7 cellular contexts compared by ENCODE assay signal in the genomic region with DNA sequence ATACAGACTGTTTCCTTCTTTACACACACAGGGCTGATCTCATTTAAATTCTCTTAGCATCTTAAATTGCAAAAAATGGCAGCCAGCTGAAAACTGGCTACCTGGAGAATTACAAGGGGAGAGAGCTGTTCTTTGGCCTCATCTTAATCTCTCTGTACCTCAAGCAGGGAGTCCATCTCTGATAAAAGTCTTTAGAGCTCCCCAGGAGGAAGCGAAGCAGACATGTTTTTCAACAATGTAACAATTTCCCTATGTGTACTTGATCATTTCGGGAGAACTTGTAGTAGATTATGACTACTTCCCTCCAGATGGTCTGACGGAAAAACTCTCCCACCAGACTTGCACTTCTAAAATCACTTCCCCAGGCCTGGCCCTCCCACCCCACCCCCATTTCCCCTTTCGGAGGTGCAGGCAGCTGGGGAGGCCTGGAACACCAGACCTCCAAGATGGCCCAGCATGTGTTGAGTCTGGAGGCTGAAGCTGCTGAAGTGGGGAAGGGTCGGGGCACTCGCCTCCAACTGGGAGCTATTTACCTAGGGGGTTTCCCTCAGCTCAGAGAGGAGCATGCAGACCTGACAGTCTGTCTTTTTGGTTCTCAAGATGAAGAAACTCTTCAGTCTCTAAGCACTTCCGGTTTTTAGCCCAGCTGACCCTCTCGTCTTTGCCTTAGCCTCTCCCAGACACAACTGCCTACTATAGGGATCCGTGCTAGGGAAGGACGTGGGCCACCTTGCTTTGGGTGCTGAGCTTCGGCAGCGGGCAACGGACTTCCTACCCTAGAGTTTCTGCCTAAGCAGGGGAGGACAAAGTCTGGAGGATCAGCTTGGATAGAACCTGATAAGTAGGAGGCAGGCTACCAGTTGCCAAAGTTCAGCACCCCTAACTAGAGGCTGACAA.
DNase-seq lines count a peak whose midpoint lies in the region; ATAC-seq and TF ChIP-seq lines count a peak whose summit lies in the region.

No MANE protein-coding gene starts in this region.

- H3K27me3 ChIP-seq in HL-60 (ENCODE audit: insufficient read depth, poor library complexity, severe bottlenecking), result no peaks in the 10 kb centered on the region

- no peaks in the 10 kb centered on the region for H3K9me3 Mint-ChIP-seq in stimulated activated naive CD8-positive, alpha-beta T cell treated with anti-CD3 and anti-CD28 coated beads, Interleukin-15, amount 100 ng/mL, for 72 hours

- no peak for TF ChIP-seq CTCF in HL-60 (IDR thresholded peaks at IDR 0.05; ENCODE audit: insufficient read depth, low read length)

- ATAC-seq in stimulated activated naive CD8-positive, alpha-beta T cell treated with anti-CD3 and anti-CD28 coated beads, Interleukin-15, amount 100 ng/mL, for 72 hours, result no peak
- no peak for ATAC-seq in HG03039 (IDR thresholded peaks at IDR 0.05; ENCODE audit: unreplicated experiment)

- H3K27me3 Mint-ChIP-seq in stimulated activated naive CD8-positive, alpha-beta T cell treated with anti-CD3 and anti-CD28 coated beads, Interleukin-15, amount 100 ng/mL, for 72 hours, result no peaks in the 10 kb centered on the region

- intact Hi-C loops in posterior vena cava (cut with DNase I), result loop anchor here in 1 of 2 donors (10.0 kb wide), 4 partner anchors 84 to 964 kb away; no protein-coding TSS in a partner anchor

- H3K27ac Mint-ChIP-seq in stimulated activated naive CD8-positive, alpha-beta T cell treated with anti-CD3 and anti-CD28 coated beads, Interleukin-15, amount 100 ng/mL, for 72 hours, result peak overlapping the region; percentile 90 to 99

- H3K4me1 Mint-ChIP-seq in stimulated activated naive CD8-positive, alpha-beta T cell treated with anti-CD3 and anti-CD28 coated beads, Interleukin-15, amount 100 ng/mL, for 72 hours, result peaks cover 60% of the 10 kb centered on the region

- peak overlapping the region; percentile 81 to 83 for H3K4me3 Mint-ChIP-seq in stimulated activated naive CD8-positive, alpha-beta T cell treated with anti-CD3 and anti-CD28 coated beads, Interleukin-15, amount 100 ng/mL, for 72 hours

- no peak overlapping the region for H3K4me3 ChIP-seq in HL-60 (replicated peaks; ENCODE audit: insufficient read depth, low read length)

- DNase-seq in HL-60 (ENCODE audit: low read depth in 1 of 2, low spot score in 1 of 2), result peak in 1 of 2 experiments; percentile 76
- DNase-seq in SKM-1 (lab: John Stamatoyannopoulos, UW; ENCODE audit: unreplicated experiment), result peak; percentile 73
- DNase-seq in germinal center (ENCODE audit: low spot score), result peak; percentile 45
- DNase-seq in stimulated activated naive CD8-positive, alpha-beta T cell treated with anti-CD3 and anti-CD28 coated beads, Interleukin-15, amount 100 ng/mL, for 72 hours, result no peak
- DNase-seq in posterior vena cava (ENCODE audit: low spot score), result no peak
- DNase-seq in RKO (ENCODE audit: low spot score), result no peak

- peak overlapping the region; percentile 93 for H3K27ac ChIP-seq in HL-60 (replicated peaks)

Comparison
In these comparisons a context has a peak if more than half of its experiments do, and no peak if none do; other contexts are left out.
1. DNase-seq: peak in SKM-1 (single experiment) and germinal center (single experiment); none in stimulated activated naive CD8-positive, alpha-beta T cell treated with anti-CD3 and anti-CD28 coated beads, Interleukin-15, amount 100 ng/mL, for 72 hours (0 of 2), posterior vena cava (single experiment) and RKO (single experiment).